In the genomic region with DNA sequence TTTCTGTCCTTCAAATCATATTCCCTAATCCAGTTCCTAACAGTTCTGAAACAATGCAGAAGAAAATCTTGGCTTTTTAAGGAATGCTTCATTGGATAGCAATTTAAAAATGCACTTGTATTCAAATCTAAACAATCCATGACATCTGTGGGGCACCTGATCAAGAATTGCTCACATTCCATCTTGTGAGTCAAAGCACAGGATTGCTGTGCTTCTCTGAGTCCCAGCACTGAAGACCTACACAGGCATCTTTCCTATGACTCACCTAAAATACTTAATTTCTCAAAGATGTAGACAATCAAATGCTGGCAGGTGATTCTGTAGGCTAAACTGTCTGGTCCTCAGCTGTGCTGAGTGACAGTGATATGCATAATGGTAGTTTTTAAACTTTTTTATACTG, we compare ENCODE assay signal across 15 cellular contexts. TPM values are rescaled to one million over a fixed set of nuclear protein-coding genes. Genes with fewer than 3 reads are reported as not detected.
A peak's percentile ranks its signal among the peaks of the same experiment; 100 is the strongest.
DNase-seq lines count a peak whose midpoint lies in the region; ATAC-seq and TF ChIP-seq lines count a peak whose summit lies in the region.
"Had no signal": no experiment of that assay in that cellular context is flagged by ENCODE, and none has a peak within 500 bp of the region (broad histone marks: within the 10 kb centered on the region; RNA-seq: fewer than 3 reads in every experiment).

No MANE protein-coding gene starts in this region.

- H3K36me3 ChIP-seq in SJSA1: no peaks in the 10 kb centered on the region
- no peaks in the 10 kb centered on the region for H3K36me3 ChIP-seq in fibroblast of lung (ENCODE audit: control insufficient read depth, insufficient read depth, low read length)

- ATAC-seq in natural killer cell: no peak
- ATAC-seq: natural killer cell treated with Interleukin-12 subunit alpha and Interleukin-12 subunit beta and Interleukin-15 and Interleukin-18, amount 100 ng/mL, for 72 hours; T-cell had no signal

- H3K9ac ChIP-seq in fibroblast of lung (ENCODE audit: insufficient read depth, low read length): no peak overlapping the region

- H3K27ac ChIP-seq in SJSA1 (peak overlapping the region; percentile 69), fibroblast of lung (ENCODE audit: insufficient read depth, low read length) (no peak overlapping the region)

- H3K4me1 ChIP-seq in SJSA1 (replicated peaks) (peaks cover 36% of the 10 kb centered on the region), fibroblast of lung (ENCODE audit: control insufficient read depth, extremely low read depth, insufficient read depth, low read length) (peaks cover 3% of the 10 kb centered on the region)

- in situ Hi-C loops in KBM-7 (cut with MboI; ENCODE audit: low pct_unique_long_range_greater_than_20kb, low sequenced_read_pairs): no loop called here

- peaks cover 6 to 10% of the 10 kb centered on the region in 2 donors for H3K27me3 Mint-ChIP-seq in natural killer cell (ENCODE audit: low read depth in 2 of 2)
- no peaks in the 10 kb centered on the region for H3K27me3 Mint-ChIP-seq in mesothelial cell of epicardium (ENCODE audit: low read depth)

- intact Hi-C loops in natural killer cell (cut with micrococcal nuclease): no loop called here

- H3K36me3 Mint-ChIP-seq in natural killer cell (peaks cover 9% of the 10 kb centered on the region), mesothelial cell of epicardium (peaks cover 8% of the 10 kb centered on the region)

- H3K79me2 ChIP-seq in fibroblast of lung (ENCODE audit: control insufficient read depth, insufficient read depth, low read length): no peaks in the 10 kb centered on the region

- peak overlapping the region; percentile 25 for H3K4me2 ChIP-seq in fibroblast of lung (ENCODE audit: extremely low read depth, insufficient read depth, low read length)

- no peaks in the 10 kb centered on the region for H4K20me1 ChIP-seq in fibroblast of lung (ENCODE audit: control insufficient read depth, extremely low read depth, insufficient read depth, low read length)

- H3K4me1 Mint-ChIP-seq in natural killer cell: no peaks in the 10 kb centered on the region
- no peaks in the 10 kb centered on the region for H3K4me1 Mint-ChIP-seq in mesothelial cell of epicardium
- H3K4me1 Mint-ChIP-seq: activated CD4-positive, alpha-beta memory T cell treated with anti-CD3 and anti-CD28 coated beads, Interleukin-2, amount 10 ng/mL, durations not matched to agents 7 days and 5 days; T-cell had no signal

- H3K27ac Mint-ChIP-seq in natural killer cell (no peak overlapping the region), mesothelial cell of epicardium (no peak overlapping the region)
- H3K27ac Mint-ChIP-seq: activated CD4-positive, alpha-beta memory T cell treated with anti-CD3 and anti-CD28 coated beads, Interleukin-2, amount 10 ng/mL, durations not matched to agents 7 days and 5 days; activated naive CD8-positive, alpha-beta T cell; immature natural killer cell; natural killer cell treated with Interleukin-12 subunit alpha and Interleukin-12 subunit beta and Interleukin-15 and Interleukin-18, amount 100 ng/mL, for 72 hours; T-cell had no signal

- H3K4me3 ChIP-seq in SJSA1: no peak overlapping the region
- no peak overlapping the region for H3K4me3 ChIP-seq in fibroblast of lung (replicated peaks in 1 of 4; ENCODE audit: control extremely low read depth in 1 of 4, insufficient read depth in 1 of 4, low read depth in 3 of 4, low read length in 4 of 4)
- no peak overlapping the region for H3K4me3 ChIP-seq in retinal pigment epithelial cell (ENCODE audit: low read length)

- H3K4me3 Mint-ChIP-seq in natural killer cell (no peak overlapping the region), mesothelial cell of epicardium (no peak overlapping the region)
- H3K4me3 Mint-ChIP-seq: activated CD4-positive, alpha-beta memory T cell treated with anti-CD3 and anti-CD28 coated beads, Interleukin-2, amount 10 ng/mL, durations not matched to agents 7 days and 5 days; activated naive CD8-positive, alpha-beta T cell; immature natural killer cell; natural killer cell treated with Interleukin-12 subunit alpha and Interleukin-12 subunit beta and Interleukin-15 and Interleukin-18, amount 100 ng/mL, for 72 hours; T-cell had no signal

- H3K27me3 ChIP-seq in SJSA1 (replicated peaks) (no peaks in the 10 kb centered on the region), fibroblast of lung (ENCODE audit: control insufficient read depth, insufficient read depth, low read length) (no peaks in the 10 kb centered on the region)

- TF ChIP-seq CTCF in fibroblast of lung (conservative IDR thresholded peaks at IDR 0.05 in 1 of 2, IDR thresholded peaks at IDR 0.05 in 1 of 2; ENCODE audit: low read depth in 1 of 2, low read length in 2 of 2): no peak
- TF ChIP-seq CTCF in retinal pigment epithelial cell (conservative IDR thresholded peaks at IDR 0.05; ENCODE audit: low read depth, low read length): no peak
- no peak for TF ChIP-seq CTCF in natural killer cell (IDR thresholded peaks at IDR 0.05)
- TF ChIP-seq CTCF in mesothelial cell of epicardium (IDR thresholded peaks at IDR 0.05; ENCODE audit: unreplicated experiment): no peak

- H2AFZ ChIP-seq in fibroblast of lung (ENCODE audit: low read length): no peak overlapping the region

- H3K9me3 ChIP-seq in SJSA1 (replicated peaks) (peaks cover 4% of the 10 kb centered on the region; the same call in 1 of the 2 replicates), fibroblast of lung (ENCODE audit: control insufficient read depth, insufficient read depth, low read depth, low read length) (no peaks in the 10 kb centered on the region)

- peak; percentile 86 for DNase-seq in GM04504 (ENCODE audit: low read depth)
- peak; percentile 78 to 79 for DNase-seq in SJSA1 (ENCODE audit: low read depth in 1 of 2, low spot score in 2 of 2)
- peak; percentile 77 to 100 for DNase-seq in fibroblast of lung (ENCODE audit: low read depth in 2 of 2)
- peak; percentile 96 for DNase-seq in retinal pigment epithelial cell (ENCODE audit: low read depth)
- DNase-seq in natural killer cell: no peak
- DNase-seq in stimulated activated CD4-positive, alpha-beta T cell treated with anti-CD3 and anti-CD28 coated beads, Interleukin-2, amount 100 ng/mL, for 48 hours: no peak
- DNase-seq in KBM-7: no peak
- DNase-seq in mesothelial cell of epicardium (ENCODE audit: low spot score in 2 of 2, unreplicated experiment in 2 of 2): no peak
- DNase-seq: activated CD4-positive, alpha-beta memory T cell treated with anti-CD3 and anti-CD28 coated beads, Interleukin-2, amount 10 ng/mL, durations not matched to agents 7 days and 5 days; DND-41; immature natural killer cell; NCI-H187; T-cell had no signal

- H3K9me3 Mint-ChIP-seq in natural killer cell (peaks cover 3% of the 10 kb centered on the region in 2 donors), mesothelial cell of epicardium (peaks cover 14% of the 10 kb centered on the region)

RNA-seq across cellular contexts. Expression of gene ATP8B1, which starts 10.1 kb away (rescaled TPM):
- total RNA-seq in SJSA1 (2014; rRNA removed; shearing (Covaris generic)): 7.5 and 12.4 TPM in 2 replicates
- total RNA-seq in fibroblast of lung (53.4 and 109 TPM in 2 replicates), natural killer cell (not detected), mesothelial cell of epicardium (14.0 to 18.5 TPM (median 14.1 TPM) in 3 replicates)
- 125 and 153 TPM in 2 replicates for polyA plus RNA-seq in fibroblast of lung
- 58.7 and 73.2 TPM in 2 replicates for polyA plus RNA-seq in fibroblast of lung (2012)
- 71.4 and 106 TPM in 2 replicates for polyA minus RNA-seq in fibroblast of lung (ENCODE audit: low replicate concordance)
- total RNA-seq: activated CD4-positive, alpha-beta memory T cell treated with anti-CD3 and anti-CD28 coated beads, Interleukin-2, amount 10 ng/mL, durations not matched to agents 7 days and 5 days; natural killer cell treated with Interleukin-12 subunit alpha and Interleukin-12 subunit beta and Interleukin-15 and Interleukin-18, amount 100 ng/mL, for 72 hours had no signal

Comparison
In these comparisons a context has a peak if more than half of its experiments do, and no peak if none do; other contexts are left out.
1. DNase-seq: peak in GM04504 (single experiment), SJSA1 (2 of 2), fibroblast of lung (2 of 2) and retinal pigment epithelial cell (single experiment); none in natural killer cell (single experiment), stimulated activated CD4-positive, alpha-beta T cell treated with anti-CD3 and anti-CD28 coated beads, Interleukin-2, amount 100 ng/mL, for 48 hours (0 of 2), KBM-7 (single experiment) and mesothelial cell of epicardium (0 of 2).